In genomic region chr1:197902454-197903195, GRCh38 we compare ENCODE assay signal across 8 cellular contexts. TPM values are rescaled to one million over a fixed set of nuclear protein-coding genes. Genes with fewer than 3 reads are reported as not detected.
DNase-seq lines count a peak whose midpoint lies in the region; ATAC-seq and TF ChIP-seq lines count a peak whose summit lies in the region.

C1orf53 (plus strand) TSS chr1:197902630; CDS start chr1:197902650, 20 bp downstream.

- DNase-seq in BJ (ENCODE audit: low read depth) = peak; percentile 44
- peak; percentile 88 for DNase-seq in GM19238 (ENCODE audit: insufficient read length, low spot score)
- DNase-seq in NCI-H510A (lab: John Stamatoyannopoulos, UW) = peak; percentile 74
- peak; percentile 74 for DNase-seq in activated CD4-positive, alpha-beta T cell treated with anti-CD3 and anti-CD28 coated beads, Interleukin-2, amount 10 ng/mL, durations not matched to agents 7 days and 5 days
- DNase-seq in dermis blood vessel endothelial cell = peak; percentile 87
- DNase-seq in lower leg skin (ENCODE audit: low spot score in 2 of 2) = peak; percentile 67 to 94
- peak; percentile 63 to 79 for DNase-seq in stimulated activated CD4-positive, alpha-beta T cell treated with anti-CD3 and anti-CD28 coated beads, Interleukin-4, amount 100 ng/mL, for 48 hours (ENCODE audit: low read depth in 2 of 2)

- H3K27ac Mint-ChIP-seq in activated CD4-positive, alpha-beta T cell treated with anti-CD3 and anti-CD28 coated beads, Interleukin-2, amount 10 ng/mL, durations not matched to agents 7 days and 5 days = peak within 1 kb of the TSS; percentile 92

- POLR2A ChIA-PET in BJ (lab: Charles Lee) = interaction anchor here (0.5 to 0.7 kb wide), 4 partner anchors 13 to 300 kb away, joined by 3 to 4 read pairs (median 3); partner anchors contain the start of gene LHX9
- POLR2A ChIA-PET in activated CD4-positive, alpha-beta T cell treated with anti-CD3 and anti-CD28 coated beads, Interleukin-2, amount 10 ng/mL, durations not matched to agents 7 days and 5 days (lab: Charles Lee) = interaction anchor here (0.6 to 0.7 kb wide), 2 partner anchors 14 to 126 kb away, joined by 3 to 4 read pairs; no protein-coding TSS in a partner anchor

- 0 to 1% methylated on average over 24 to 27 of the region's 90 CpGs for WGBS in lower leg skin, 2 donors

- ATAC-seq in HG03432 (IDR thresholded peaks at IDR 0.05; ENCODE audit: unreplicated experiment) = peak; percentile 98

- TF ChIP-seq POLR2A in lower leg skin (IDR thresholded peaks at IDR 0.05) = no peak

- peak within 1 kb of the TSS; percentile 82 for H3K4me3 Mint-ChIP-seq in activated CD4-positive, alpha-beta T cell treated with anti-CD3 and anti-CD28 coated beads, Interleukin-2, amount 10 ng/mL, durations not matched to agents 7 days and 5 days

- H3K4me3 ChIP-seq in BJ (ENCODE audit: low read depth, low read length) (peak within 1 kb of the TSS; percentile 72), lower leg skin (ENCODE audit: low read depth, poor library complexity, severe bottlenecking) (peak within 1 kb of the TSS; percentile 53)

- CTCF ChIA-PET in BJ (lab: Yijun Ruan, JAX) = interaction anchor here (1.0 to 4.8 kb wide), 7 partner anchors 13 to 562 kb away, joined by 3 to 22 read pairs (median 3); partner anchors contain the start of gene LHX9
- CTCF ChIA-PET in activated CD4-positive, alpha-beta T cell treated with anti-CD3 and anti-CD28 coated beads, Interleukin-2, amount 10 ng/mL, durations not matched to agents 7 days and 5 days (lab: Charles Lee) = interaction anchor here (1.0 to 3.3 kb wide), 7 partner anchors 12 to 383 kb away, joined by 3 to 14 read pairs (median 3); partner anchors contain the start of gene LHX9

- H3K27me3 Mint-ChIP-seq in activated CD4-positive, alpha-beta T cell treated with anti-CD3 and anti-CD28 coated beads, Interleukin-2, amount 10 ng/mL, durations not matched to agents 7 days and 5 days = peaks cover 47% of the 10 kb centered on the region

- H3K36me3 Mint-ChIP-seq in activated CD4-positive, alpha-beta T cell treated with anti-CD3 and anti-CD28 coated beads, Interleukin-2, amount 10 ng/mL, durations not matched to agents 7 days and 5 days (ENCODE audit: low read depth) = peaks cover 4% of the 10 kb centered on the region

- intact Hi-C loops in lower leg skin (cut with DNase I; ENCODE audit: low total_unique reads) = no loop called here

- H3K9me3 Mint-ChIP-seq in activated CD4-positive, alpha-beta T cell treated with anti-CD3 and anti-CD28 coated beads, Interleukin-2, amount 10 ng/mL, durations not matched to agents 7 days and 5 days = no peaks in the 10 kb centered on the region

- H3K27me3 ChIP-seq in BJ (ENCODE audit: control insufficient read depth, insufficient read depth, low read length) = no peaks in the 10 kb centered on the region

- no peaks in the 10 kb centered on the region for H3K36me3 ChIP-seq in BJ (ENCODE audit: control insufficient read depth, insufficient read depth, low read length)

- TF ChIP-seq CTCF in BJ (IDR thresholded peaks at IDR 0.05; ENCODE audit: insufficient read depth, low read depth, low read length) = no peak
- TF ChIP-seq CTCF in lower leg skin (IDR thresholded peaks at IDR 0.05) = no peak

- peaks cover 14% of the 10 kb centered on the region for H3K4me1 Mint-ChIP-seq in activated CD4-positive, alpha-beta T cell treated with anti-CD3 and anti-CD28 coated beads, Interleukin-2, amount 10 ng/mL, durations not matched to agents 7 days and 5 days

RNA-seq across cellular contexts. Expression of gene C1orf53, which starts in this region (rescaled TPM):
- polyA plus RNA-seq in BJ (2011; rRNA removed) = 9.7 and 13.0 TPM in 2 replicates
- polyA minus RNA-seq in BJ (2011; rRNA and poly(A)+ RNA removed) = 0.71 TPM in 1 of 2 replicates, not detected in the other
- 1 to 10 TPM; 1.2 to 2.0 TPM for total RNA-seq in activated CD4-positive, alpha-beta T cell treated with anti-CD3 and anti-CD28 coated beads, Interleukin-2, amount 10 ng/mL, durations not matched to agents 7 days and 5 days
- total RNA-seq in dermis blood vessel endothelial cell (2.0 and 2.7 TPM in 2 replicates), lower leg skin (10 to 100 TPM in 1 of 4 donors, 1 to 10 TPM in 2, under 1 TPM in 1; 0.83 to 10.2 (median 2.9) TPM)

Comparison
In these comparisons a context has a peak if more than half of its experiments do, and no peak if none do; other contexts are left out.
1. Peak in every context shown above with its lines: DNase-seq, ATAC-seq and H3K4me3 ChIP-seq.